11 cellular contexts compared by ENCODE assay signal in genomic region chr22:31250740-31251330, GRCh38.
A peak's percentile ranks its signal among the peaks of the same experiment; 100 is the strongest.
DNase-seq lines count a peak whose midpoint lies in the region; ATAC-seq and TF ChIP-seq lines count a peak whose summit lies in the region.
"Had no signal": no experiment of that assay in that cellular context is flagged by ENCODE, and none has a peak within 500 bp of the region (broad histone marks: within the 10 kb centered on the region; RNA-seq: fewer than 3 reads in every experiment).

No MANE protein-coding gene starts in this region.

- no peak for ATAC-seq in HG03196 (IDR thresholded peaks at IDR 0.05; ENCODE audit: unreplicated experiment)
- ATAC-seq: activated T-cell treated with anti-CD3 and anti-CD28 coated beads, Interleukin-2, amount 50 U/mL, for 72 hours; stimulated activated effector memory CD8-positive, alpha-beta T cell treated with anti-CD3 and anti-CD28 coated beads, Interleukin-12 subunit alpha, Interleukin-12 subunit beta, amount 100 ng/mL, for 72 hours had no signal

- peaks cover 45 to 100% (median 77%) of the 10 kb centered on the region in 11 experiments; a peak in 21 of 22 replicates for H3K36me3 ChIP-seq in BLaER1 treated with 17β-estradiol and CSF1 and Interleukin-3, amounts not matched to agents 10 nM and 100 nM
- peaks cover 81% of the 10 kb centered on the region for H3K36me3 ChIP-seq in neutrophil

- peaks cover 50 to 100% (median 99%) of the 10 kb centered on the region in 11 experiments for H4K20me1 ChIP-seq in BLaER1 treated with 17β-estradiol and CSF1 and Interleukin-3, amounts not matched to agents 10 nM and 100 nM

- H3K4me3 ChIP-seq in BLaER1 treated with 17β-estradiol and CSF1 and Interleukin-3, amounts not matched to agents 10 nM and 100 nM = no peak overlapping the region
- H3K4me3 ChIP-seq in neutrophil (ENCODE audit: low read depth in 1 of 2, low read length in 1 of 2) (no peak overlapping the region), coronary artery (no peak overlapping the region)

- no peaks in the 10 kb centered on the region for H3K9me3 ChIP-seq in BLaER1 treated with 17β-estradiol and CSF1 and Interleukin-3, amounts not matched to agents 10 nM and 100 nM (replicated peaks in 1 of 11)
- H3K9me3 ChIP-seq in neutrophil = no peaks in the 10 kb centered on the region

- DNase-seq in SW480 (ENCODE audit: low spot score) (peak; percentile 95), fibroblast of peridontal ligament (ENCODE audit: extremely low read depth) (peak; percentile 47), NCI-H2029 treated with DMSO at 0.1 percent for 48 hours (lab: John Stamatoyannopoulos, UW) (no peak), coronary artery (ENCODE audit: low spot score) (no peak)
- DNase-seq in activated CD4-positive, alpha-beta T cell treated with anti-CD3 and anti-CD28 coated beads, Interleukin-2, amount 50 U/mL, for 4 hours = no peak
- DNase-seq: activated T-cell treated with anti-CD3 and anti-CD28 coated beads, Interleukin-2, amount 50 U/mL, for 72 hours; AML-193 had no signal

- H3K27ac ChIP-seq in BLaER1 treated with 17β-estradiol and CSF1 and Interleukin-3, amounts not matched to agents 10 nM and 100 nM = peak overlapping the region in 2 of 11 experiments; percentile 6 to 15; a peak in 2 of 22 replicates
- H3K27ac ChIP-seq in neutrophil (peak overlapping the region; percentile 72), coronary artery (no peak overlapping the region)

- H3K4me2 ChIP-seq in BLaER1 treated with 17β-estradiol and CSF1 and Interleukin-3, amounts not matched to agents 10 nM and 100 nM = peak overlapping the region in 9 of 11 experiments; percentile 12 to 57 (median 32); a peak in 15 of 22 replicates

- TF ChIP-seq CTCF in neutrophil (IDR thresholded peaks at IDR 0.05) (no peak), coronary artery (IDR thresholded peaks at IDR 0.05) (no peak)

- no peaks in the 10 kb centered on the region for H3K27me3 ChIP-seq in BLaER1 treated with 17β-estradiol and CSF1 and Interleukin-3, amounts not matched to agents 10 nM and 100 nM
- H3K27me3 ChIP-seq in neutrophil = no peaks in the 10 kb centered on the region

- H3K9ac ChIP-seq in BLaER1 treated with 17β-estradiol and CSF1 and Interleukin-3, amounts not matched to agents 10 nM and 100 nM = peak overlapping the region in 3 of 11 experiments; percentile 5 to 29 (median 7); a peak in 1 of 22 replicates

- peaks cover 21 to 74% (median 57%) of the 10 kb centered on the region in 10 experiments for H3K4me1 ChIP-seq in BLaER1 treated with 17β-estradiol and CSF1 and Interleukin-3, amounts not matched to agents 10 nM and 100 nM
- H3K4me1 ChIP-seq in neutrophil (ENCODE audit: control insufficient read depth in 1 of 2, insufficient read depth in 1 of 2, low read depth in 1 of 2, low read length in 1 of 2) = peaks cover 31 to 33% of the 10 kb centered on the region in 2 experiments

Comparison
In these comparisons a context has a peak if more than half of its experiments do, and no peak if none do; other contexts are left out.
1. DNase-seq: peak in SW480 (single experiment) and fibroblast of peridontal ligament (single experiment); none in NCI-H2029 treated with DMSO at 0.1 percent for 48 hours (single experiment), coronary artery (single experiment) and activated CD4-positive, alpha-beta T cell treated with anti-CD3 and anti-CD28 coated beads, Interleukin-2, amount 50 U/mL, for 4 hours (0 of 2).